ENCODE assay signal across 19 cellular contexts in genomic region chr3:122984650-122985049, GRCh38. TPM values are rescaled to one million over a fixed set of nuclear protein-coding genes. Genes with fewer than 3 reads are reported as not detected.
DNase-seq lines count a peak whose midpoint lies in the region; ATAC-seq, FAIRE-seq and TF ChIP-seq lines count a peak whose summit lies in the region.
"Had no signal": no experiment of that assay in that cellular context is flagged by ENCODE, and none has a peak within 500 bp of the region (broad histone marks: within the 10 kb centered on the region; RNA-seq: fewer than 3 reads in every experiment).

No MANE protein-coding gene starts in this region.

- H4K20me1 ChIP-seq in BLaER1 = no peaks in the 10 kb centered on the region
- no peaks in the 10 kb centered on the region for H4K20me1 ChIP-seq in OCI-LY3 (ENCODE audit: insufficient read depth, low read length)
- H4K20me1 ChIP-seq in H1 (replicated peaks in 1 of 2; ENCODE audit: control insufficient read depth in 1 of 2, insufficient read depth in 2 of 2, low read length in 2 of 2) = no peaks in the 10 kb centered on the region

- CTCF ChIA-PET in H1 (lab: Charles Lee; ENCODE audit: partially characterized antibody) = interaction anchor here (0.9 to 4.6 kb wide), 8 partner anchors 10 to 46 kb away, joined by 3 to 20 read pairs (median 6); partner anchors contain the start of gene SEMA5B

- no peak for DNase-seq in H1 (ENCODE audit: low read depth in 1 of 2, low spot score in 2 of 2)
- no peak for DNase-seq in neural crest cell (ENCODE audit: low read depth, low spot score)
- no peak for DNase-seq in naive thymus-derived CD8-positive, alpha-beta T cell
- DNase-seq in DMS53 treated with DMSO at 0.1 percent for 48 hours (lab: John Stamatoyannopoulos, UW; ENCODE audit: unreplicated experiment) = no peak
- no peak for DNase-seq in GM03348 (ENCODE audit: low spot score)
- DNase-seq: ACHN; BE2C; Caco-2; CD8-positive, alpha-beta memory T cell; DMS53; GOT3 had no signal

- H2BK20ac ChIP-seq in H1 (ENCODE audit: low read length) = no peak overlapping the region

- H2BK120ac ChIP-seq in H1 (replicated peaks; ENCODE audit: low read depth, low read length) = no peak overlapping the region

- H4K8ac ChIP-seq in H1 (ENCODE audit: extremely low read depth, insufficient read depth, low read length) = no peak overlapping the region

- no peaks in the 10 kb centered on the region for H3K27me3 ChIP-seq in BLaER1
- peaks cover 18% of the 10 kb centered on the region for H3K27me3 ChIP-seq in OCI-LY3 (ENCODE audit: low read depth, low read length)
- H3K27me3 ChIP-seq in H1 (replicated peaks in 1 of 4; ENCODE audit: control insufficient read depth in 3 of 4, extremely low read depth in 1 of 4, insufficient read depth in 3 of 4, low read length in 3 of 4) = no peaks in the 10 kb centered on the region; a peak in 1 of 7 replicates

- H3K9ac ChIP-seq in BLaER1 (peak overlapping the region; percentile 2; the same call in 1 of the 2 replicates), OCI-LY3 (ENCODE audit: low read length) (peak overlapping the region; percentile 8; the same call in 1 of the 2 replicates), H1 (replicated peaks in 1 of 4; ENCODE audit: extremely low read depth in 1 of 4, low read depth in 3 of 4, low read length in 3 of 4) (no peak overlapping the region)

- H4K5ac ChIP-seq in H1 (ENCODE audit: insufficient read length, low read depth, low read length) = no peak overlapping the region

- H3K79me2 ChIP-seq in OCI-LY3 (ENCODE audit: low read length) (no peaks in the 10 kb centered on the region), H1 (ENCODE audit: control insufficient read depth in 1 of 2, insufficient read depth in 2 of 2, low read length in 2 of 2) (no peaks in the 10 kb centered on the region)

- H3K23me2 ChIP-seq in H1 (ENCODE audit: low read depth, low read length) = peaks cover 2% of the 10 kb centered on the region; the same call in 1 of the 2 replicates

- H3K4ac ChIP-seq in H1 (replicated peaks; ENCODE audit: insufficient read length, low read depth, low read length) = no peak overlapping the region

- no peak overlapping the region for H4K91ac ChIP-seq in H1 (replicated peaks; ENCODE audit: insufficient read length, low read length)

- no peak overlapping the region for H3K56ac ChIP-seq in H1 (replicated peaks; ENCODE audit: insufficient read length, low read depth, low read length)

- TF ChIP-seq CTCF in OCI-LY3 (IDR thresholded peaks at IDR 0.05; ENCODE audit: low read depth, low read length) (no peak), H1 (IDR thresholded peaks at IDR 0.05; ENCODE audit: control extremely low read depth in 1 of 3, insufficient read depth in 1 of 3, low read depth in 1 of 3, low read length in 3 of 3) (no peak), neural crest cell (conservative IDR thresholded peaks at IDR 0.05) (no peak)

- H3K9me3 Mint-ChIP-seq in neural crest cell = no peaks in the 10 kb centered on the region
- H3K9me3 Mint-ChIP-seq in naive thymus-derived CD8-positive, alpha-beta T cell = no peaks in the 10 kb centered on the region
- H3K9me3 Mint-ChIP-seq: CD8-positive, alpha-beta memory T cell had no signal

- H3K36me3 ChIP-seq in BLaER1 = no peaks in the 10 kb centered on the region
- no peaks in the 10 kb centered on the region for H3K36me3 ChIP-seq in OCI-LY3 (replicated peaks; ENCODE audit: low read depth, low read length)
- no peaks in the 10 kb centered on the region for H3K36me3 ChIP-seq in H1 (ENCODE audit: control insufficient read depth in 2 of 4, insufficient read depth in 4 of 4, low read length in 3 of 4)
- H3K36me3 ChIP-seq: BE2C, HAP-1 had no signal

- no peak overlapping the region for H3K4me3 Mint-ChIP-seq in neural crest cell
- no peak overlapping the region for H3K4me3 Mint-ChIP-seq in naive thymus-derived CD8-positive, alpha-beta T cell
- H3K4me3 Mint-ChIP-seq: CD8-positive, alpha-beta memory T cell had no signal

- H2AFZ ChIP-seq in OCI-LY3 (ENCODE audit: low read depth, low read length) (no peak overlapping the region), H1 (ENCODE audit: low read length) (no peak overlapping the region)

- H3K4me1 ChIP-seq in BLaER1 (peaks cover 87% of the 10 kb centered on the region), OCI-LY3 (ENCODE audit: low read length) (peaks cover 47% of the 10 kb centered on the region), H1 (replicated peaks in 1 of 4; ENCODE audit: control insufficient read depth in 3 of 4, insufficient read depth in 4 of 4, low read length in 3 of 4) (peaks cover 23 to 56% (median 36%) of the 10 kb centered on the region in 4 experiments)
- H3K4me1 ChIP-seq: Caco-2, HAP-1 had no signal

- H3K18ac ChIP-seq in H1 (ENCODE audit: extremely low read depth, low read length) = peak overlapping the region; percentile 55; the same call in 1 of the 2 replicates

- no peak overlapping the region for H3K14ac ChIP-seq in H1 (ENCODE audit: insufficient read length)

- H3K79me1 ChIP-seq in H1 (ENCODE audit: low read depth, low read length) = no peaks in the 10 kb centered on the region

- H3K4me3 ChIP-seq in BLaER1 (peak overlapping the region; percentile 18), OCI-LY3 (ENCODE audit: low read length) (peak overlapping the region; percentile 32; the same call in 1 of the 2 replicates), H1 (ENCODE audit: extremely low read depth in 1 of 4, insufficient read depth in 2 of 4, low read depth in 3 of 4, low read length in 4 of 4) (no peak overlapping the region)
- H3K4me3 ChIP-seq: HAP-1 had no signal

- peak overlapping the region; percentile 64 for H3K27ac ChIP-seq in BLaER1
- H3K27ac ChIP-seq in OCI-LY3 (ENCODE audit: low read length) = no peak overlapping the region; the same call in 1 of the 2 replicates
- H3K27ac ChIP-seq in H1 (ENCODE audit: low read depth, low read length) = no peak overlapping the region

- H3K9me3 ChIP-seq in BLaER1 = no peaks in the 10 kb centered on the region
- H3K9me3 ChIP-seq in OCI-LY3 (ENCODE audit: insufficient read depth, low read length) = no peaks in the 10 kb centered on the region
- no peaks in the 10 kb centered on the region for H3K9me3 ChIP-seq in H1 (ENCODE audit: insufficient read depth in 2 of 2, low read depth in 1 of 2, low read length in 1 of 2)
- H3K9me3 ChIP-seq: BE2C, Caco-2, HAP-1 had no signal

- 87% methylated on average over 3 of the region's 3 CpGs; no CpG with 5 or more reads in 1 of the 2 experiments for WGBS in H1 (ENCODE audit: extremely low coverage in 1 of 2, insufficient coverage in 1 of 2, insufficient read length in 1 of 2, insufficient replicate concordance in 2 of 2, low coverage in 1 of 2, low lambda C conversion rate in 2 of 2, missing lambda C conversion rate in 1 of 2), 2 experiments

- H3K4me2 ChIP-seq in BLaER1 = peak overlapping the region; percentile 66
- peak overlapping the region; percentile 61 for H3K4me2 ChIP-seq in OCI-LY3 (ENCODE audit: low read length)
- no peak overlapping the region for H3K4me2 ChIP-seq in H1 (ENCODE audit: insufficient read depth in 1 of 2, low read depth in 2 of 2, low read length in 2 of 2)

- 0 out of 2 replicates have a peak overlapping the region, but pooled peaks have one; percentile 8 for H2BK15ac ChIP-seq in H1 (ENCODE audit: low read length)

- peak overlapping the region; percentile 77 for H3K27ac Mint-ChIP-seq in neural crest cell (ENCODE audit: unreplicated experiment)
- no peak overlapping the region for H3K27ac Mint-ChIP-seq in naive thymus-derived CD8-positive, alpha-beta T cell
- H3K27ac Mint-ChIP-seq: CD8-positive, alpha-beta memory T cell had no signal

- no peak for TF ChIP-seq EP300 in H1 (IDR thresholded peaks at IDR 0.05; ENCODE audit: borderline replicate concordance in 1 of 2, low read depth in 2 of 2, low read length in 2 of 2)

- H3K23ac ChIP-seq in H1 (ENCODE audit: insufficient read length) = no peak overlapping the region

- no peak overlapping the region for H2BK12ac ChIP-seq in H1 (ENCODE audit: low read depth, low read length)

- POLR2A ChIA-PET in H1 (lab: Charles Lee; ENCODE audit: partially characterized antibody) = interaction anchor here (1.4 to 2.0 kb wide), 3 partner anchors 12 to 14 kb away, joined by 4 to 5 read pairs (median 5); no protein-coding TSS in a partner anchor
- POLR2A ChIA-PET in naive thymus-derived CD8-positive, alpha-beta T cell (lab: Charles Lee) = no interaction called here

- no peak for TF ChIP-seq RAD21 in H1 (IDR thresholded peaks at IDR 0.05 in 1 of 2, conservative IDR thresholded peaks at IDR 0.05 in 1 of 2; ENCODE audit: low read depth in 2 of 2, low read length in 2 of 2)

- H3K36me3 Mint-ChIP-seq in neural crest cell (ENCODE audit: low read depth) = no peaks in the 10 kb centered on the region
- H3K36me3 Mint-ChIP-seq in naive thymus-derived CD8-positive, alpha-beta T cell = no peaks in the 10 kb centered on the region
- H3K36me3 Mint-ChIP-seq: CD8-positive, alpha-beta memory T cell had no signal

- H3K27me3 Mint-ChIP-seq in neural crest cell (ENCODE audit: low read depth) = no peaks in the 10 kb centered on the region
- H3K27me3 Mint-ChIP-seq in naive thymus-derived CD8-positive, alpha-beta T cell = peaks cover 5 to 41% (median 13%) of the 10 kb centered on the region in 5 donors

- ATAC-seq in naive thymus-derived CD8-positive, alpha-beta T cell = no peak
- ATAC-seq: HepG2 had no signal

- no peak overlapping the region for H2AK5ac ChIP-seq in H1 (ENCODE audit: low read depth, low read length)

- no peak for FAIRE-seq in H1 (lab: Jason Lieb, UNC)
- FAIRE-seq: GM12891, HepG2, HTR-8/SVneo had no signal

- TF ChIP-seq POLR2A in H1 (IDR thresholded peaks at IDR 0.05; ENCODE audit: control extremely low read depth in 1 of 2, low read depth in 2 of 2, low read length in 2 of 2) = no peak

- H2BK5ac ChIP-seq in H1 (ENCODE audit: low read depth, low read length) = no peak overlapping the region

- peaks cover 80% of the 10 kb centered on the region for H3K4me1 Mint-ChIP-seq in neural crest cell
- H3K4me1 Mint-ChIP-seq in naive thymus-derived CD8-positive, alpha-beta T cell = peaks cover 0 to 4% (median 0%) of the 10 kb centered on the region in 4 donors
- H3K4me1 Mint-ChIP-seq: CD8-positive, alpha-beta memory T cell had no signal

TF ChIP-seq in H1, 55 proteins besides CTCF, POLR2A, EP300 and RAD21 (continues in another document):
- TF ChIP-seq NANOG (IDR thresholded peaks at IDR 0.05; ENCODE audit: insufficient read depth, low read depth, low read length, poor library complexity, severe bottlenecking) (no peak), YY1 (IDR thresholded peaks at IDR 0.05; ENCODE audit: low read depth, low read length) (no peak)

RNA-seq across cellular contexts. Expression of gene SEMA5B, which starts 42.9 kb away (rescaled TPM):
- 19.9 and 22.4 TPM in 2 replicates for total RNA-seq in H1 (2021; fragmentation: NEBNext Ultra II Directional; extraction: Animal tissue kit (Norgen Biotek cat#: 25700))
- 13.1 and 18.8 TPM in 2 replicates for polyA plus RNA-seq in H1 (2011; rRNA removed)
- polyA plus RNA-seq in H1 (2011; cell fraction: cytosol; rRNA removed) = 14.6 TPM
- 46.9 TPM for polyA plus RNA-seq in H1 (2011; cell fraction: nucleus; rRNA removed)
- 35.4 to 44.8 TPM (median 39.3 TPM) in 4 replicates for polyA plus RNA-seq in H1 (2012, experiment 1 of 2)
- polyA plus RNA-seq in H1 (2012, experiment 2 of 2) = 34.1 TPM
- polyA plus RNA-seq in H1 (2013, experiment 1 of 2) = 21.6 TPM
- polyA plus RNA-seq in H1 (2013, experiment 2 of 2) = 18.3 TPM
- polyA minus RNA-seq in H1 (2011; rRNA and poly(A)+ RNA removed) = 19.3 and 20.2 TPM in 2 replicates
- 13.8 TPM for polyA minus RNA-seq in H1 (2011; cell fraction: cytosol; rRNA and poly(A)+ RNA removed)
- 24.5 TPM for polyA minus RNA-seq in H1 (2011; cell fraction: nucleus; rRNA and poly(A)+ RNA removed)
- 48.8 and 57.3 TPM in 2 replicates for total RNA-seq in neural crest cell
- under 1 TPM; 0.16 to 0.47 TPM for total RNA-seq in naive thymus-derived CD8-positive, alpha-beta T cell
- polyA plus RNA-seq in naive thymus-derived CD8-positive, alpha-beta T cell = not detected
- total RNA-seq: A172; CD8-positive, alpha-beta memory T cell; Daoy; HepG2 had no signal
- polyA plus RNA-seq: CD8-positive, alpha-beta memory T cell; HepG2 had no signal

Comparison
In these comparisons a context has a peak if more than half of its experiments do, and no peak if none do; other contexts are left out.
1. H3K4me2 ChIP-seq: peak in BLaER1 (single experiment) and OCI-LY3 (single experiment); none in H1 (0 of 2).
2. H3K4me3 ChIP-seq: peak in BLaER1 (single experiment) and OCI-LY3 (single experiment); none in H1 (0 of 4).
3. H3K9ac ChIP-seq: peak in BLaER1 (single experiment) and OCI-LY3 (single experiment); none in H1 (0 of 4).
4. RNA of gene SEMA5B, which starts 42.9 kb away (total RNA-seq): 48.8 to 57.3 TPM in neural crest cell and 19.9 to 22.4 TPM in H1; 0.16 to 0.47 TPM in naive thymus-derived CD8-positive, alpha-beta T cell; every median in the first group is over 10 times any median in the second.